23 cellular contexts compared by ENCODE assay signal in the genomic region with DNA sequence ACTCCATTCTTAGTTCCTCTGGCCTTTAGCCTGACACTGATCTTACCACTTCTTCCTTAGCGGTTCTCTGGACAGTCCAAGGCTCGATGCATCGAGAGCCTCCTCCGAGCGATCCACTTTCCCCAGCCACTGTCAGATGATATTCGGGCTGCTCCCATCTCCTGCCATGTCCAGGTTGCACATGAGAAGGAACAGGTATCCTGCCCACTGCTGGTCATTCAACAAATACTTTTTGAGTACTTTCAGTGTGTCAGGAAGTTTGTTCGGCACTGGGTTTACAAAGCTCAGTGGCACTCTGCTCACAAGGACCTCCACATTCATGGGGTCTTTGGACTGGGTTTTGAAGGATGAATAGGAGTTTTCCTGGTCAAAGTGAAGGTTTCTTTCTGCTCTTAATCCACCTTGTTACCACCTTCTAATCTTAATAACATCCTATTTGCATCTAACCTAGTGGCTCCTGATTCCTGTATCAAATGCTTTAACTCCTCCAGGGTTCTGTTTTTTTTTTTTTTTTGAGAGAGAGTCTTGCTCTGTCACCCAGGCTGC. TPM values are rescaled to one million over a fixed set of nuclear protein-coding genes. Genes with fewer than 3 reads are reported as not detected.
DNase-seq lines count a peak whose midpoint lies in the region; ATAC-seq, FAIRE-seq and TF ChIP-seq lines count a peak whose summit lies in the region.
"Had no signal": no experiment of that assay in that cellular context is flagged by ENCODE, and none has a peak within 500 bp of the region (broad histone marks: within the 10 kb centered on the region; RNA-seq: fewer than 3 reads in every experiment).

No MANE protein-coding gene starts in this region.

- CTCF ChIA-PET in A549 (lab: Yijun Ruan, JAX) (no interaction called here), HCT116 (lab: Charles Lee) (interaction anchor here (1.0 kb wide), 1 partner anchor 11 kb away, joined by 3 read pairs; no protein-coding TSS in a partner anchor)

- TF ChIP-seq CTCF in A549 (IDR thresholded peaks at IDR 0.05) = no peak
- peak; percentile 25 to 39 (median 30); a peak in 4 of 6 replicates for TF ChIP-seq CTCF in HCT116 (IDR thresholded peaks at IDR 0.05 in 2 of 3, conservative IDR thresholded peaks at IDR 0.05 in 1 of 3; ENCODE audit: borderline replicate concordance in 1 of 3, insufficient read depth in 1 of 3, low read depth in 2 of 3, low read length in 2 of 3)
- TF ChIP-seq CTCF in VCaP (conservative IDR thresholded peaks at IDR 0.05) = peak; percentile 11; the same call in 1 of the 2 replicates
- TF ChIP-seq CTCF in hepatocyte (IDR thresholded peaks at IDR 0.05; ENCODE audit: poor library complexity) = peak; percentile 4
- TF ChIP-seq CTCF in colonic mucosa (IDR thresholded peaks at IDR 0.05) = no peak
- no peak for TF ChIP-seq CTCF in natural killer cell (IDR thresholded peaks at IDR 0.05)
- TF ChIP-seq CTCF in prostate gland (IDR thresholded peaks at IDR 0.05) = no peak

- TF ChIP-seq POLR2A in A549 (IDR thresholded peaks at IDR 0.05; ENCODE audit: low read length) = no peak
- no peak for TF ChIP-seq POLR2A in HCT116 (IDR thresholded peaks at IDR 0.05; ENCODE audit: borderline replicate concordance, extremely low read depth, insufficient read depth, insufficient read length)
- TF ChIP-seq POLR2A in prostate gland (IDR thresholded peaks at IDR 0.05) = no peak

- H3K36me3 ChIP-seq in HCT116 (ENCODE audit: control insufficient read depth in 1 of 2, insufficient read depth in 2 of 2, low read length in 2 of 2) (no peaks in the 10 kb centered on the region), hepatocyte (replicated peaks; ENCODE audit: insufficient read depth, low read depth) (no peaks in the 10 kb centered on the region), colonic mucosa (no peaks in the 10 kb centered on the region), prostate gland (no peaks in the 10 kb centered on the region)

- H3K4me3 ChIP-seq in A549 = no peak overlapping the region
- H3K4me3 ChIP-seq in HCT116 (replicated peaks in 1 of 2; ENCODE audit: low read depth in 1 of 2, low read length in 2 of 2) = no peak overlapping the region
- no peak overlapping the region for H3K4me3 ChIP-seq in hepatocyte
- no peak overlapping the region for H3K4me3 ChIP-seq in colonic mucosa
- H3K4me3 ChIP-seq in prostate gland = no peak overlapping the region
- H3K4me3 ChIP-seq: SK-N-MC had no signal

- TF ChIP-seq EP300 in A549 (IDR thresholded peaks at IDR 0.05) = no peak

- POLR2A ChIA-PET in A549 (lab: Yijun Ruan, JAX) (no interaction called here), HCT116 (lab: Charles Lee) (no interaction called here)

- H3K4me1 Mint-ChIP-seq in natural killer cell = no peaks in the 10 kb centered on the region

- WGBS in A549 (ENCODE audit: missing lambda C conversion rate) = 65% methylated on average over 7 of the region's 7 CpGs
- WGBS in hepatocyte (ENCODE audit: low lambda C conversion rate, missing lambda C conversion rate) = 91% methylated on average over 7 of the region's 7 CpGs
- WGBS in prostate gland = 90% methylated on average over 7 of the region's 7 CpGs

- H4K20me1 ChIP-seq in HCT116 (ENCODE audit: insufficient read depth) (no peaks in the 10 kb centered on the region), hepatocyte (ENCODE audit: insufficient read depth, poor library complexity, severe bottlenecking) (no peaks in the 10 kb centered on the region)

- H3K27me3 ChIP-seq in HCT116 (ENCODE audit: insufficient read depth, low read length) (no peaks in the 10 kb centered on the region), hepatocyte (no peaks in the 10 kb centered on the region), colonic mucosa (no peaks in the 10 kb centered on the region), prostate gland (replicated peaks; ENCODE audit: insufficient read depth) (no peaks in the 10 kb centered on the region)

- H3K9me3 ChIP-seq in A549 (no peaks in the 10 kb centered on the region), HCT116 (ENCODE audit: control insufficient read depth in 1 of 2, insufficient read depth in 1 of 2, low read depth in 1 of 2, low read length in 2 of 2) (no peaks in the 10 kb centered on the region), hepatocyte (ENCODE audit: low read depth) (no peaks in the 10 kb centered on the region), colonic mucosa (no peaks in the 10 kb centered on the region), prostate gland (no peaks in the 10 kb centered on the region)

- H3K79me2 ChIP-seq in HCT116 (ENCODE audit: insufficient read depth, low read length) (no peaks in the 10 kb centered on the region), hepatocyte (no peaks in the 10 kb centered on the region)

- ATAC-seq in A549 (peak; percentile 45 to 59; a peak in 4 of 6 replicates), HCT116 (peak; percentile 43; the same call in 1 of the 2 replicates), natural killer cell (no peak)

- H3K4me3 Mint-ChIP-seq in natural killer cell = no peak overlapping the region
- H3K4me3 Mint-ChIP-seq: CD4-positive, alpha-beta T cell; H9 had no signal

- H3K4me2 ChIP-seq in A549 (no peak overlapping the region), HCT116 (ENCODE audit: low read length) (no peak overlapping the region), hepatocyte (no peak overlapping the region)

- H3K9me2 ChIP-seq in HCT116 (ENCODE audit: insufficient read depth) (no peaks in the 10 kb centered on the region), hepatocyte (replicated peaks; ENCODE audit: insufficient read depth) (no peaks in the 10 kb centered on the region)

- H3K9ac ChIP-seq in HCT116 (ENCODE audit: low read length) = no peak overlapping the region
- H3K9ac ChIP-seq in colonic mucosa (ENCODE audit: low read depth in 2 of 2, low read length in 2 of 2) = no peak overlapping the region

- H3K27ac ChIP-seq in A549 (no peak overlapping the region), HCT116 (ENCODE audit: low read depth, low read length) (no peak overlapping the region), VCaP (no peak overlapping the region), hepatocyte (no peak overlapping the region), colonic mucosa (no peak overlapping the region), prostate gland (no peak overlapping the region)
- H3K27ac ChIP-seq: SK-N-MC had no signal

- H3K4me1 ChIP-seq in A549 = no peaks in the 10 kb centered on the region
- peaks cover 3 to 9% of the 10 kb centered on the region in 2 experiments; a peak in 3 of 4 replicates for H3K4me1 ChIP-seq in HCT116 (ENCODE audit: control insufficient read depth in 1 of 2, insufficient read depth in 2 of 2, low read length in 2 of 2)
- no peaks in the 10 kb centered on the region for H3K4me1 ChIP-seq in hepatocyte (ENCODE audit: insufficient read depth)
- no peaks in the 10 kb centered on the region for H3K4me1 ChIP-seq in colonic mucosa
- H3K4me1 ChIP-seq in prostate gland (replicated peaks) = no peaks in the 10 kb centered on the region

- no peak for TF ChIP-seq RAD21 in A549 (conservative IDR thresholded peaks at IDR 0.05 in 1 of 2, IDR thresholded peaks at IDR 0.05 in 1 of 2)
- peak; percentile 36; the same call in 1 of the 2 replicates for TF ChIP-seq RAD21 in HCT116 (IDR thresholded peaks at IDR 0.05; ENCODE audit: low read depth)

- H3K36me3 Mint-ChIP-seq in natural killer cell = no peaks in the 10 kb centered on the region

- H3K9me3 Mint-ChIP-seq in natural killer cell = no peaks in the 10 kb centered on the region
- H3K9me3 Mint-ChIP-seq: CD4-positive, alpha-beta T cell; H9 had no signal

- peak in 1 of 2 experiments; percentile 20 for DNase-seq in A549 (ENCODE audit: low read depth in 1 of 2, low spot score in 1 of 2)
- no peak for DNase-seq in HCT116 (ENCODE audit: low read depth, low spot score)
- no peak for DNase-seq in hepatocyte (ENCODE audit: low spot score)
- no peak for DNase-seq in NCI-H2107 (lab: John Stamatoyannopoulos, UW)
- no peak for DNase-seq in colonic mucosa
- no peak for DNase-seq in natural killer cell
- no peak for DNase-seq in prostate gland (ENCODE audit: low spot score)
- DNase-seq: CD4-positive, alpha-beta T cell; COR-L47; DMS79; H9; IMR-90; MV-4-11; NCI-H1105 treated with DMSO at 0.1 percent for 48 hours; NCI-H2029 treated with DMSO at 0.1 percent for 48 hours; NCI-H446; NCI-H526; OCI-M1; Right ventricle myocardium superior had no signal

- H3K27me3 Mint-ChIP-seq in natural killer cell (ENCODE audit: low read depth in 2 of 2) = peaks cover 11 to 20% of the 10 kb centered on the region in 2 donors

- no peak overlapping the region for H3K27ac Mint-ChIP-seq in natural killer cell
- H3K27ac Mint-ChIP-seq: CD4-positive, alpha-beta T cell; H9 had no signal

- FAIRE-seq in A549 (lab: Jason Lieb, UNC) = no peak
- FAIRE-seq: A204.1, HTR-8/SVneo had no signal

- BruUV-seq in HCT116 (replicated peaks; lab: Mats Ljungman, UMichigan) = no TSS peak

- no peak overlapping the region for H2AFZ ChIP-seq in HCT116 (ENCODE audit: low read depth, low read length, poor library complexity, severe bottlenecking)
- H2AFZ ChIP-seq in hepatocyte = no peak overlapping the region

- intact Hi-C loops in HCT116 (cut with micrococcal nuclease) = no loop called here
- intact Hi-C loops in colonic mucosa (cut with DNase I) = no loop called here
- intact Hi-C loops in natural killer cell (cut with micrococcal nuclease) = no loop called here
- intact Hi-C loops in prostate gland (cut with DNase I) = no loop called here

- RAD21 ChIA-PET in HCT116 (lab: Charles Lee; ENCODE audit: low non-redundant PET in 1 of 2, low total read pairs in 2 of 2, uncharacterized antibody in 2 of 2, unreplicated experiment in 2 of 2) = no interaction called here

RNA-seq across cellular contexts. Expression of gene GCKR, which starts 25.8 kb away (rescaled TPM):
- polyA plus RNA-seq in A549 (2011; rRNA removed) = 0.48 and 0.65 TPM in 2 replicates
- 0.22 and 0.29 TPM in 2 replicates for polyA plus RNA-seq in A549 (2012; cell fraction: cytosol; rRNA removed)
- polyA plus RNA-seq in A549 (2012; cell fraction: nucleus; rRNA removed) = 0.96 and 1.9 TPM in 2 replicates
- polyA plus RNA-seq in A549 (2017; fragmentation: RNase III; extraction: RNeasy Plus Mini Kit Qiagen cat#74134 plus additional on column Dnase treatment) = 0.10 to 0.30 TPM (median 0.25 TPM) in 3 replicates
- polyA minus RNA-seq in A549 (2011; rRNA and poly(A)+ RNA removed) = 0.62 and 0.68 TPM in 2 replicates
- total RNA-seq in HCT116 (2021; ENCODE audit: unreplicated experiment) = not detected
- 0.09 and 0.11 TPM in 2 replicates for polyA plus RNA-seq in HCT116 (2012)
- 7.2 and 7.4 TPM in 2 replicates for total RNA-seq in hepatocyte
- 7.6 and 8.7 TPM in 2 replicates for polyA plus RNA-seq in hepatocyte
- under 1 TPM; 0.22 to 0.40 TPM for total RNA-seq in colonic mucosa
- not detected for total RNA-seq in natural killer cell
- under 1 TPM in 1 of 2 donors, not detected in 1; 0.87 TPM for total RNA-seq in prostate gland
- total RNA-seq: CD4-positive, alpha-beta T cell; Right ventricle myocardium superior had no signal

RNA-seq across cellular contexts. Expression of gene FNDC4, which starts 27.5 kb away (rescaled TPM):
- polyA plus RNA-seq in A549 (2011; rRNA removed) (1.5 TPM in 2 replicates), A549 (2017; fragmentation: RNase III; extraction: RNeasy Plus Mini Kit Qiagen cat#74134 plus additional on column Dnase treatment) (1.6 to 2.3 TPM (median 1.8 TPM) in 3 replicates), hepatocyte (21.4 and 24.2 TPM in 2 replicates)
- 1.6 and 2.3 TPM in 2 replicates for polyA plus RNA-seq in A549 (2012; cell fraction: cytosol; rRNA removed)
- 2.5 and 2.6 TPM in 2 replicates for polyA plus RNA-seq in A549 (2012; cell fraction: nucleus; rRNA removed)
- polyA minus RNA-seq in A549 (2011; rRNA and poly(A)+ RNA removed) = 1.2 and 1.5 TPM in 2 replicates
- total RNA-seq in HCT116 (2021; ENCODE audit: unreplicated experiment) (3.3 TPM), hepatocyte (15.6 and 16.3 TPM in 2 replicates), colonic mucosa (1 to 10 TPM in 1 of 2 donors, under 1 TPM in 1; 0.64 to 1.1 TPM), natural killer cell (not detected), prostate gland (10 to 100 TPM; 24.1 to 30.6 TPM)
- 3.6 and 4.3 TPM in 2 replicates for polyA plus RNA-seq in HCT116 (2012)
- total RNA-seq: CD4-positive, alpha-beta T cell had no signal

RNA-seq across cellular contexts. Expression of gene IFT172, which starts 32.9 kb away (rescaled TPM):
- polyA plus RNA-seq in A549 (2011; rRNA removed) = 21.6 and 24.1 TPM in 2 replicates
- polyA plus RNA-seq in A549 (2012; cell fraction: cytosol; rRNA removed) = 15.4 and 18.6 TPM in 2 replicates
- 58.5 and 61.9 TPM in 2 replicates for polyA plus RNA-seq in A549 (2012; cell fraction: nucleus; rRNA removed)
- 12.9 to 16.3 TPM (median 14.0 TPM) in 3 replicates for polyA plus RNA-seq in A549 (2017; fragmentation: RNase III; extraction: RNeasy Plus Mini Kit Qiagen cat#74134 plus additional on column Dnase treatment)
- 36.7 and 42.2 TPM in 2 replicates for polyA minus RNA-seq in A549 (2011; rRNA and poly(A)+ RNA removed)
- 13.7 TPM for total RNA-seq in HCT116 (2021; ENCODE audit: unreplicated experiment)
- 15.6 and 16.3 TPM in 2 replicates for polyA plus RNA-seq in HCT116 (2012)
- total RNA-seq in hepatocyte = 12.2 and 13.0 TPM in 2 replicates
- polyA plus RNA-seq in hepatocyte = 13.3 and 14.4 TPM in 2 replicates
- 10 to 100 TPM; 34.7 to 52.6 TPM for total RNA-seq in colonic mucosa
- 10 to 100 TPM; 24.8 to 35.7 (median 30.7) TPM for total RNA-seq in natural killer cell
- total RNA-seq in prostate gland = 10 to 100 TPM; 32.6 to 42.8 TPM

Comparison
In these comparisons a context has a peak if more than half of its experiments do, and no peak if none do; other contexts are left out.
1. ATAC-seq: peak in A549 (2 of 2) and HCT116 (single experiment); none in natural killer cell (0 of 3).
2. CTCF ChIP-seq: peak in HCT116 (3 of 3), VCaP (single experiment) and hepatocyte (single experiment); none in A549 (single experiment), colonic mucosa (single experiment), natural killer cell (single experiment) and prostate gland (0 of 4).
3. Of the 6 proteins assayed by ChIP-seq in both A549 and HCT116: peak only in A549: none; only in HCT116: CTCF and RAD21; in both: none; in neither: 4.